ENCODE assay signal across 8 cellular contexts in genomic region chr4:87073187-87073569, GRCh38.
DNase-seq lines count a peak whose midpoint lies in the region; ATAC-seq and TF ChIP-seq lines count a peak whose summit lies in the region.

No MANE protein-coding gene starts in this region.

- BruUV-seq in mammary epithelial cell (replicated peaks; lab: Mats Ljungman, UMichigan) = no TSS peak
- no TSS peak for BruUV-seq in MCF 10A (replicated peaks; lab: Mats Ljungman, UMichigan)

- H3K9me3 ChIP-seq in mammary epithelial cell (replicated peaks; ENCODE audit: insufficient read depth, low read length) (no peaks in the 10 kb centered on the region), SJCRH30 (replicated peaks) (no peaks in the 10 kb centered on the region), muscle layer of duodenum (ENCODE audit: control insufficient read depth in 1 of 2, low read length in 2 of 2) (no peaks in the 10 kb centered on the region)

- no peaks in the 10 kb centered on the region for H3K36me3 ChIP-seq in mammary epithelial cell (ENCODE audit: insufficient read depth, low read length)
- no peaks in the 10 kb centered on the region for H3K36me3 ChIP-seq in SJCRH30
- no peaks in the 10 kb centered on the region for H3K36me3 ChIP-seq in muscle layer of duodenum (ENCODE audit: control insufficient read depth in 1 of 2, insufficient read depth in 2 of 2, low read length in 2 of 2)

- H3K4me1 ChIP-seq in mammary epithelial cell (ENCODE audit: insufficient read depth, low read length) (peaks cover 17% of the 10 kb centered on the region), SJCRH30 (peaks cover 26% of the 10 kb centered on the region), muscle layer of duodenum (ENCODE audit: control insufficient read depth in 1 of 2, insufficient read depth in 2 of 2, low read length in 2 of 2) (peaks cover 5 to 67% of the 10 kb centered on the region in 2 donors)

- intact Hi-C loops in mammary epithelial cell (cut with micrococcal nuclease) (no loop called here), MCF 10A (cut with micrococcal nuclease) (no loop called here)

- in situ Hi-C loops in mammary epithelial cell (cut with MboI; ENCODE audit: low sequenced_read_pairs in 2 of 2) = no loop called here
- in situ Hi-C loops in GM13976 (cut with MboI; ENCODE audit: low sequenced_read_pairs, unreplicated experiment) = no loop called here

- peak overlapping the region; percentile 0 for H3K9ac ChIP-seq in mammary epithelial cell (ENCODE audit: insufficient read depth, low read length)

- no peak overlapping the region for H3K4me3 Mint-ChIP-seq in MCF 10A (ENCODE audit: unreplicated experiment)

- H3K9me3 Mint-ChIP-seq in MCF 10A (ENCODE audit: unreplicated experiment) = no peaks in the 10 kb centered on the region

- 4% methylated on average over 6 of the region's 6 CpGs for WGBS in mammary epithelial cell (ENCODE audit: low coverage, missing lambda C conversion rate)

- H3K27ac Mint-ChIP-seq in MCF 10A (ENCODE audit: low read depth, unreplicated experiment) = no peak overlapping the region

- TF ChIP-seq CTCF in mammary epithelial cell (conservative IDR thresholded peaks at IDR 0.05 in 1 of 2, IDR thresholded peaks at IDR 0.05 in 1 of 2; ENCODE audit: extremely low read depth in 1 of 2, insufficient read depth in 1 of 2, low read depth in 1 of 2, low read length in 2 of 2) (no peak), MCF 10A (IDR thresholded peaks at IDR 0.05; ENCODE audit: unreplicated experiment) (no peak), GM13976 (IDR thresholded peaks at IDR 0.05; ENCODE audit: borderline replicate concordance, control extremely low read depth, extremely low read depth, insufficient read depth, missing control alignments) (no peak)

- ATAC-seq in HG02943 (IDR thresholded peaks at IDR 0.05; ENCODE audit: low read depth, unreplicated experiment) = peak; percentile 39

- peaks cover 28% of the 10 kb centered on the region for H3K4me1 Mint-ChIP-seq in MCF 10A (ENCODE audit: insufficient read depth, unreplicated experiment)

- CTCF ChIA-PET in mammary epithelial cell (lab: Charles Lee; ENCODE audit: low non-redundant PET) (no interaction called here), MCF 10A (lab: Yijun Ruan, JAX) (no interaction called here)

- peak overlapping the region; percentile 47 for H3K27ac ChIP-seq in mammary epithelial cell (ENCODE audit: insufficient read depth, low read depth, low read length)
- no peak overlapping the region for H3K27ac ChIP-seq in SJCRH30
- peak overlapping the region; percentile 70 for H3K27ac ChIP-seq in muscle layer of duodenum (ENCODE audit: low read length)

- H3K4me2 ChIP-seq in mammary epithelial cell (ENCODE audit: insufficient read depth, low read depth, low read length) = peak overlapping the region; percentile 50

- no peaks in the 10 kb centered on the region for H3K27me3 ChIP-seq in mammary epithelial cell (ENCODE audit: insufficient read depth, low read length)
- no peaks in the 10 kb centered on the region for H3K27me3 ChIP-seq in SJCRH30
- no peaks in the 10 kb centered on the region for H3K27me3 ChIP-seq in muscle layer of duodenum (ENCODE audit: low read depth, low read length)

- DNase-seq in mammary epithelial cell (no peak), MCF 10A (ENCODE audit: unreplicated experiment) (no peak), SJCRH30 (peak; percentile 24 to 65), CD1c-positive myeloid dendritic cell (ENCODE audit: extremely low spot score) (no peak), GM13976 (ENCODE audit: low spot score) (no peak), Ammon's horn (ENCODE audit: low spot score) (no peak)

- peaks cover 28% of the 10 kb centered on the region for H3K79me2 ChIP-seq in mammary epithelial cell (ENCODE audit: insufficient read depth, low read length)

- peaks cover 7% of the 10 kb centered on the region for H3K36me3 Mint-ChIP-seq in MCF 10A (ENCODE audit: insufficient read depth, unreplicated experiment)

- dilution Hi-C loops in mammary epithelial cell (cut with HindIII; ENCODE audit: low sequenced_read_pairs) = no loop called here

- POLR2A ChIA-PET in MCF 10A (lab: Yijun Ruan, JAX) = no interaction called here

- H3K4me3 ChIP-seq in mammary epithelial cell (replicated peaks in 1 of 3; ENCODE audit: insufficient read depth in 1 of 3, low read depth in 2 of 3, low read length in 3 of 3) = no peak overlapping the region
- H3K4me3 ChIP-seq in SJCRH30 = peak overlapping the region; percentile 21
- peak overlapping the region; percentile 37 to 39 for H3K4me3 ChIP-seq in muscle layer of duodenum (ENCODE audit: low read depth in 1 of 2, low read length in 2 of 2)

- H3K27me3 Mint-ChIP-seq in MCF 10A (ENCODE audit: insufficient read depth, unreplicated experiment) = no peaks in the 10 kb centered on the region

- H2AFZ ChIP-seq in mammary epithelial cell (ENCODE audit: low read depth, low read length) = no peak overlapping the region

- no peaks in the 10 kb centered on the region for H4K20me1 ChIP-seq in mammary epithelial cell (ENCODE audit: insufficient read depth, low read length)

Comparison
In these comparisons a context has a peak if more than half of its experiments do, and no peak if none do; other contexts are left out.
1. DNase-seq: peak in SJCRH30 (2 of 2); none in mammary epithelial cell (single experiment), MCF 10A (single experiment), CD1c-positive myeloid dendritic cell (single experiment), GM13976 (single experiment) and Ammon's horn (single experiment).
2. H3K4me3 ChIP-seq: peak in SJCRH30 (single experiment) and muscle layer of duodenum (2 of 2); none in mammary epithelial cell (0 of 3).